In the genomic region with DNA sequence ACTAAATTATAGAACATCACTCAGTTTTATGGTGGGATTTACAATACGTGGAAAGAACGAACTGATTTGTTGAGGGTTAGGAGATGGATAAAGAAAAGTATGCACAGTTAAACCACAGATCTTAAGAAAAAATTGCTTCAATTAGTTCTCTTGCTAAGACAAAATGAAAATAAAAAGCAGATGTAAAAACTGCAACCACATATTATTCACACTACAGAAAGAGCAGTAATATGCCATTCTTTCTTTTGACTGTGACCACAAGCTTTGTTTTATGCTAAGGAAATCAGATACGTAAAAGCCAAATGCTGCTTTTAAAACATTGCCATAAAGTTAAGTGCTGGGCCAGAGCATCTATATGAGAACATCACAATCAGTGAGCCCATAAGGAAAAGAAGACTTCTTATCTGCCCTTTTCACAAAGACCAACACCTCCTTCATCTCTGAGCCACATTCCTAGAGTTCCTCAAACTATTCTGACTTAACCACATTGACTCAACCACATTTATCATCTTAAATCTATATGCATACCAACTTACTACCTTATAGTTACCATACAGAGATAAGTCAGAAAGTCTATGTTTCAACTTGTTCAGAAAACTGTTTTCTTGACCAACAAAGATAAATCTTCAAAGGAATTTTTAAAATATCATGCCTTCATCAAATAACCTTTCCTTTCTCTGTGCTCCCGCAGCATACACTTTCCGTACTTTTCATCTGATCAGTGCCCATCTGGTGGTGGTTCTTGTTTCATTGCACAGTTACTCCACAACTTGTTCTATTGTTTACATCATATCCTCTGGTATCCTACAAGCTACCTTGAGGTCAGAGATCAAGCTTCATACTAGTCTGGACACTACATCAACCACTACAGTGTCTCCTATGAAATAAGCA, we compare ENCODE assay signal across 1 cellular context.
TF ChIP-seq lines count a peak whose summit lies in the region.

No MANE protein-coding gene starts in this region.

TF ChIP-seq in K562, 482 proteins besides CTCF, POLR2A, EP300 and RAD21 (continued from another document):
- no peak for TF ChIP-seq SRSF7 (optimal IDR thresholded peaks at IDR 0.05; ENCODE audit: low read depth, low read length)
- TF ChIP-seq SRSF1 (IDR thresholded peaks at IDR 0.05; ENCODE audit: low read depth, low read length) = no peak
- peak; percentile 64 for TF ChIP-seq TCF3 (CRISPR knock-in tag; IDR thresholded peaks at IDR 0.05)
- peak in 1 of 2 experiments; percentile 86; a peak in 2 of 4 replicates for TF ChIP-seq RCOR1 (IDR thresholded peaks at IDR 0.05; ENCODE audit: borderline replicate concordance in 1 of 2, low read depth in 2 of 2, low read length in 2 of 2)
- TF ChIP-seq CBFA2T2 (conservative IDR thresholded peaks at IDR 0.05) = peak; percentile 47
- TF ChIP-seq NCOR1 (IDR thresholded peaks at IDR 0.05) = peak; percentile 29; the same call in 1 of the 2 replicates
- peak; percentile 79; the same call in 1 of the 2 replicates for TF ChIP-seq SOX6 (IDR thresholded peaks at IDR 0.05)
- TF ChIP-seq ATF3 (IDR thresholded peaks at IDR 0.05) = no peak
- no peak for TF ChIP-seq ATF3 (CRISPR knock-in tag; conservative IDR thresholded peaks at IDR 0.05)
- no peak for TF ChIP-seq MAFF (IDR thresholded peaks at IDR 0.05; ENCODE audit: low read length)
- TF ChIP-seq, protein P1, sequence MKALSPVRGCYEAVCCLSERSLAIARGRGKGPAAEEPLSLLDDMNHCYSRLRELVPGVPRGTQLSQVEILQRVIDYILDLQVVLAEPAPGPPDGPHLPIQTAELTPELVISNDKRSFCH (CRISPR knock-in tag; IDR thresholded peaks at IDR 0.05) = no peak
- TF ChIP-seq, protein P1 (tag; IDR thresholded peaks at IDR 0.05) = no peak
- no peak for TF ChIP-seq ILK (tag; IDR thresholded peaks at IDR 0.05; ENCODE audit: borderline replicate concordance, low read depth)
- peak; percentile 45; the same call in 1 of the 2 replicates for TF ChIP-seq KLF16 (IDR thresholded peaks at IDR 0.05)
- TF ChIP-seq, protein P2, sequence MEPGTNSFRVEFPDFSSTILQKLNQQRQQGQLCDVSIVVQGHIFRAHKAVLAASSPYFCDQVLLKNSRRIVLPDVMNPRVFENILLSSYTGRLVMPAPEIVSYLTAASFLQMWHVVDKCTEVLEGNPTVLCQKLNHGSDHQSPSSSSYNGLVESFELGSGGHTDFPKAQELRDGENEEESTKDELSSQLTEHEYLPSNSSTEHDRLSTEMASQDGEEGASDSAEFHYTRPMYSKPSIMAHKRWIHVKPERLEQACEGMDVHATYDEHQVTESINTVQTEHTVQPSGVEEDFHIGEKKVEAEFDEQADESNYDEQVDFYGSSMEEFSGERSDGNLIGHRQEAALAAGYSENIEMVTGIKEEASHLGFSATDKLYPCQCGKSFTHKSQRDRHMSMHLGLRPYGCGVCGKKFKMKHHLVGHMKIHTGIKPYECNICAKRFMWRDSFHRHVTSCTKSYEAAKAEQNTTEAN (CRISPR knock-in tag; IDR thresholded peaks at IDR 0.05) = no peak
- TF ChIP-seq CTBP1 (IDR thresholded peaks at IDR 0.05; ENCODE audit: borderline replicate concordance) = peak; percentile 86
- TF ChIP-seq, protein P3, sequence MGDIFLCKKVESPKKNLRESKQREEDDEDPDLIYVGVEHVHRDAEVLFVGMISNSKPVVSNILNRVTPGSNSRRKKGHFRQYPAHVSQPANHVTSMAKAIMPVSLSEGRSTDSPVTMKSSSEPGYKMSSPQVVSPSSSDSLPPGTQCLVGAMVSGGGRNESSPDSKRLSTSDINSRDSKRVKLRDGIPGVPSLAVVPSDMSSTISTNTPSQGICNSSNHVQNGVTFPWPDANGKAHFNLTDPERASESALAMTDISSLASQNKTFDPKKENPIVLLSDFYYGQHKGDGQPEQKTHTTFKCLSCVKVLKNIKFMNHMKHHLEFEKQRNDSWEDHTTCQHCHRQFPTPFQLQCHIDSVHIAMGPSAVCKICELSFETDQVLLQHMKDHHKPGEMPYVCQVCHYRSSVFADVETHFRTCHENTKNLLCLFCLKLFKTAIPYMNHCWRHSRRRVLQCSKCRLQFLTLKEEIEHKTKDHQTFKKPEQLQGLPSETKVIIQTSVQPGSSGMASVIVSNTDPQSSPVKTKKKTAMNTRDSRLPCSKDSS (IDR thresholded peaks at IDR 0.05; ENCODE audit: low read depth, partially characterized antibody) = no peak
- TF ChIP-seq DPF2 (IDR thresholded peaks at IDR 0.05) = 0 out of 2 replicates have a peak, but pooled peaks have one; percentile 27
- no peak for TF ChIP-seq IRF9 (tag; IDR thresholded peaks at IDR 0.05)
- TF ChIP-seq TEAD4 (IDR thresholded peaks at IDR 0.05; ENCODE audit: low read length) = peak; percentile 87
- no peak for TF ChIP-seq TEAD4 (CRISPR knock-in tag; IDR thresholded peaks at IDR 0.05; ENCODE audit: borderline replicate concordance)
- TF ChIP-seq FOSL1 (tag; conservative IDR thresholded peaks at IDR 0.05) = peak; percentile 70
- TF ChIP-seq SMAD1 (IDR thresholded peaks at IDR 0.05; ENCODE audit: low read depth, low read length, partially characterized antibody) = no peak
- TF ChIP-seq MEIS2 (IDR thresholded peaks at IDR 0.05; ENCODE audit: partially characterized antibody) = no peak
